In the genomic region with DNA sequence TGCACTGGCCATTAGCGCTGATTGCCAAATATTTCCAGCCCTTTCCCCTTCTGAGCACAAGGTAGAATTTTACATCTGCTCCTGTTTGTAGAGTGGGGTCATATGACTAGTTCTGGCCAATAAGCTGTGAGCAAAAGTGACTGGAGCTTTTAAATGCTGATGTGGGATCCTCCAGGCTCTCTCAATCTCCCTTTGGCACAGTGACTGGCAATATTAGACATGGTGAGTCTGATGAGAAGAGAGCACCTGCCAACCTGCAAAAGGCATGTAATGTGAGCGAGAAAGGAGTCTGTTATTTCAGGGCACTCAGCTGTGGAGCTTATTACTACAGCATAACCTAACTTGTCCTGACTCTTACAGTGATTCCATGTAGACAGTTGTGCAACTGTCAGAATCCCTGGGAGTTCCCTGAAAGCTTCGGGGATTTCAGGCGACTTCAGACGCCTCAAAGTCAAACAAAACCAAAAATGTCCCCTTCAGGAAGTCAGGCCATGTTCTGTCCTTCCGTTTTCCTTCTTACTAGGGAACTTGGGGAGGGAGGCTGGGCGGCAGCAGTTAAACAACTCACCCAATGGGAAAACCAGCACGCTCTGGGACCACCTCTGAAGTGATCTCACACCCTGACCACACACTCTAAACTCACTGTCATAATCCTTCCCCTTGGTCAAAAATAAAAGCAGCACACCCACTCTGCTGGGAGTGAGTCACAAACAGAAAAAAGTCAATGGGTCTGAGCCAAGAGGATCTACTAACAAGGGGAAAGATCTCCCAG, we compare ENCODE assay signal across 8 cellular contexts. TPM values are rescaled to one million over a fixed set of nuclear protein-coding genes. Genes with fewer than 3 reads are reported as not detected.
DNase-seq lines count a peak whose midpoint lies in the region; ATAC-seq, FAIRE-seq and TF ChIP-seq lines count a peak whose summit lies in the region.

No MANE protein-coding gene starts in this region.

- 52 to 63% methylated on average over 8 of the region's 8 CpGs for WGBS in thyroid gland, 2 donors

- H3K27me3 Mint-ChIP-seq in activated T-helper 17 cell treated with anti-CD3 and anti-CD28 coated beads, Interleukin-2, amount 50 U/mL, for 72 hours = peaks cover 6% of the 10 kb centered on the region

- H3K36me3 Mint-ChIP-seq in activated T-helper 17 cell treated with anti-CD3 and anti-CD28 coated beads, Interleukin-2, amount 50 U/mL, for 72 hours (ENCODE audit: low read depth) = no peaks in the 10 kb centered on the region

- ATAC-seq in GM21723 (IDR thresholded peaks at IDR 0.05; ENCODE audit: unreplicated experiment) (peak; percentile 58), GM21526 (IDR thresholded peaks at IDR 0.05; ENCODE audit: low FRiP score, unreplicated experiment) (no peak)
- peak; percentile 88 for ATAC-seq in activated T-helper 17 cell treated with anti-CD3 and anti-CD28 coated beads, Interleukin-2, amount 50 U/mL, for 72 hours (replicated peaks)

- H3K9ac ChIP-seq in keratinocyte (ENCODE audit: control insufficient read depth, extremely low read depth, insufficient read depth, low read length) = peak overlapping the region; percentile 30

- peaks cover 28% of the 10 kb centered on the region for H3K4me1 ChIP-seq in keratinocyte (ENCODE audit: control insufficient read depth, extremely low read depth, insufficient read depth, low read length)
- H3K4me1 ChIP-seq in thyroid gland = peaks cover 29 to 71% of the 10 kb centered on the region in 2 donors

- peak; percentile 98 for DNase-seq in GM04503 (ENCODE audit: low read depth)
- peak; percentile 91 for DNase-seq in MG63
- peak; percentile 84 for DNase-seq in keratinocyte (ENCODE audit: low read depth, low spot score)
- peak in 1 of 2 donors; percentile 23 for DNase-seq in thyroid gland
- DNase-seq in DMS153 treated with DMSO at 0.1 percent for 48 hours (lab: John Stamatoyannopoulos, UW; ENCODE audit: unreplicated experiment) = no peak

- H3K27ac ChIP-seq in keratinocyte (ENCODE audit: control insufficient read depth, insufficient read depth, low read length) (peak overlapping the region; percentile 64), thyroid gland (peak overlapping the region in 2 of 3 donors; percentile 24 to 59)

- peak overlapping the region; percentile 73 for H3K4me2 ChIP-seq in keratinocyte (ENCODE audit: control insufficient read depth, extremely low read depth, insufficient read depth, low read depth, low read length)

- H3K27me3 ChIP-seq in MG63 = no peaks in the 10 kb centered on the region
- no peaks in the 10 kb centered on the region for H3K27me3 ChIP-seq in keratinocyte (ENCODE audit: control insufficient read depth, extremely low read depth, insufficient read depth, low read length)
- no peaks in the 10 kb centered on the region for H3K27me3 ChIP-seq in thyroid gland

- H3K79me2 ChIP-seq in keratinocyte (ENCODE audit: control insufficient read depth, insufficient read depth, low read length) = no peaks in the 10 kb centered on the region

- dilution Hi-C loops in keratinocyte (cut with MboI; ENCODE audit: extremely low pct_ligation_motif_present, low sequenced_read_pairs) = no loop called here

- H3K4me3 Mint-ChIP-seq in activated T-helper 17 cell treated with anti-CD3 and anti-CD28 coated beads, Interleukin-2, amount 50 U/mL, for 72 hours = peak overlapping the region; percentile 33

- peaks cover 27% of the 10 kb centered on the region for H3K4me1 Mint-ChIP-seq in activated T-helper 17 cell treated with anti-CD3 and anti-CD28 coated beads, Interleukin-2, amount 50 U/mL, for 72 hours

- H4K20me1 ChIP-seq in keratinocyte (ENCODE audit: control insufficient read depth, extremely low read depth, insufficient read depth, low read length) = no peaks in the 10 kb centered on the region

- H2AFZ ChIP-seq in keratinocyte (ENCODE audit: control insufficient read depth, low read length) = no peak overlapping the region

- H3K27ac Mint-ChIP-seq in activated T-helper 17 cell treated with anti-CD3 and anti-CD28 coated beads, Interleukin-2, amount 50 U/mL, for 72 hours = peak overlapping the region; percentile 3

- no peak for TF ChIP-seq POLR2A in thyroid gland (IDR thresholded peaks at IDR 0.05)

- H3K9me3 ChIP-seq in MG63 (no peaks in the 10 kb centered on the region), keratinocyte (ENCODE audit: control insufficient read depth, low read depth, low read length) (no peaks in the 10 kb centered on the region), thyroid gland (no peaks in the 10 kb centered on the region)

- FAIRE-seq in keratinocyte (lab: Jason Lieb, UNC) = no peak

- no peaks in the 10 kb centered on the region for H3K9me1 ChIP-seq in keratinocyte (ENCODE audit: control insufficient read depth, extremely low read depth, insufficient read depth, low read length)

- TF ChIP-seq CTCF in keratinocyte (optimal IDR thresholded peaks at IDR 0.05 in 1 of 3, IDR thresholded peaks at IDR 0.05 in 1 of 3, conservative IDR thresholded peaks at IDR 0.05 in 1 of 3; ENCODE audit: extremely low read depth in 1 of 3, insufficient read depth in 2 of 3, low read length in 3 of 3) = no peak
- no peak for TF ChIP-seq CTCF in thyroid gland (IDR thresholded peaks at IDR 0.05)

- H3K36me3 ChIP-seq in MG63 (no peaks in the 10 kb centered on the region; the same call in 1 of the 2 replicates), keratinocyte (ENCODE audit: control insufficient read depth in 2 of 2, extremely low read depth in 1 of 2, insufficient read depth in 2 of 2, low read length in 2 of 2) (no peaks in the 10 kb centered on the region), thyroid gland (no peaks in the 10 kb centered on the region)

- intact Hi-C loops in thyroid gland (cut with DNase I) = no loop called here

- no peak overlapping the region for H3K4me3 ChIP-seq in MG63
- H3K4me3 ChIP-seq in keratinocyte (ENCODE audit: control insufficient read depth in 2 of 3, extremely low read depth in 1 of 3, insufficient read depth in 2 of 3, low read depth in 1 of 3, low read length in 3 of 3) = peak overlapping the region in 1 of 3 experiments; percentile 40
- H3K4me3 ChIP-seq in thyroid gland (replicated peaks in 1 of 3) = no peak overlapping the region

- H3K9me3 Mint-ChIP-seq in activated T-helper 17 cell treated with anti-CD3 and anti-CD28 coated beads, Interleukin-2, amount 50 U/mL, for 72 hours = no peaks in the 10 kb centered on the region

RNA-seq across cellular contexts. Expression of a gene that starts 3.6 kb away (rescaled TPM):
- total RNA-seq in MG63 (2014; rRNA removed; shearing (Covaris generic); ENCODE audit: low replicate concordance) = 0.12 and 1.3 TPM in 2 replicates
- 100 to 1,000 TPM; 162 to 227 TPM for total RNA-seq in activated T-helper 17 cell treated with anti-CD3 and anti-CD28 coated beads, Interleukin-2, amount 50 U/mL, for 72 hours
- 2.1 to 2.5 TPM (median 2.4 TPM) in 3 replicates for polyA plus RNA-seq in keratinocyte
- polyA plus RNA-seq in keratinocyte (2011; ENCODE audit: low read depth) = 16.8 TPM
- polyA plus RNA-seq in keratinocyte (2011; cell fraction: cytosol; rRNA removed) = 2.6 and 3.1 TPM in 2 replicates
- polyA plus RNA-seq in keratinocyte (2011; cell fraction: nucleus; rRNA removed) = 5.8 and 5.9 TPM in 2 replicates
- 2.0 and 28.9 TPM in 2 replicates for polyA plus RNA-seq in keratinocyte (2012; ENCODE audit: low replicate concordance)
- polyA minus RNA-seq in keratinocyte = 3.2 to 6.7 TPM (median 3.9 TPM) in 3 replicates
- 4.4 TPM for polyA minus RNA-seq in keratinocyte (2011; cell fraction: cytosol; rRNA and poly(A)+ RNA removed)
- polyA minus RNA-seq in keratinocyte (2011; cell fraction: nucleus; rRNA and poly(A)+ RNA removed) = 3.1 and 6.7 TPM in 2 replicates
- total RNA-seq in thyroid gland = 10 to 100 TPM; 14.0 to 16.4 (median 14.5) TPM

RNA-seq across cellular contexts. Expression of a gene that starts 33.5 kb away (rescaled TPM):
- total RNA-seq in MG63 (2014; rRNA removed; shearing (Covaris generic); ENCODE audit: low replicate concordance) = 5.5 and 12.9 TPM in 2 replicates
- total RNA-seq in activated T-helper 17 cell treated with anti-CD3 and anti-CD28 coated beads, Interleukin-2, amount 50 U/mL, for 72 hours = 10 to 100 TPM; 21.7 to 26.6 TPM
- 8.2 to 10.5 TPM (median 8.9 TPM) in 3 replicates for polyA plus RNA-seq in keratinocyte
- 2.0 TPM for polyA plus RNA-seq in keratinocyte (2011; ENCODE audit: low read depth)
- 6.3 and 9.3 TPM in 2 replicates for polyA plus RNA-seq in keratinocyte (2011; cell fraction: cytosol; rRNA removed)
- 12.2 and 13.0 TPM in 2 replicates for polyA plus RNA-seq in keratinocyte (2011; cell fraction: nucleus; rRNA removed)
- 3.1 and 11.8 TPM in 2 replicates for polyA plus RNA-seq in keratinocyte (2012; ENCODE audit: low replicate concordance)
- 14.6 to 17.9 TPM (median 14.9 TPM) in 3 replicates for polyA minus RNA-seq in keratinocyte
- 9.4 TPM for polyA minus RNA-seq in keratinocyte (2011; cell fraction: cytosol; rRNA and poly(A)+ RNA removed)
- 7.8 and 9.0 TPM in 2 replicates for polyA minus RNA-seq in keratinocyte (2011; cell fraction: nucleus; rRNA and poly(A)+ RNA removed)
- 10 to 100 TPM in 1 of 4 donors, 1 to 10 TPM in 3; 4.7 to 10.5 (median 9.4) TPM for total RNA-seq in thyroid gland

Comparison
In these comparisons a context has a peak if more than half of its experiments do, and no peak if none do; other contexts are left out.
1. RNA of a gene that starts 3.6 kb away (total RNA-seq): 162 to 227 TPM in activated T-helper 17 cell treated with anti-CD3 and anti-CD28 coated beads, Interleukin-2, amount 50 U/mL, for 72 hours; 14.0 to 16.4 TPM in thyroid gland and 0.12 to 1.3 TPM in MG63; every median in the first group is over 4 times any median in the second.